Comparison of ENCODE assay signal across 18 cellular contexts in the genomic region with DNA sequence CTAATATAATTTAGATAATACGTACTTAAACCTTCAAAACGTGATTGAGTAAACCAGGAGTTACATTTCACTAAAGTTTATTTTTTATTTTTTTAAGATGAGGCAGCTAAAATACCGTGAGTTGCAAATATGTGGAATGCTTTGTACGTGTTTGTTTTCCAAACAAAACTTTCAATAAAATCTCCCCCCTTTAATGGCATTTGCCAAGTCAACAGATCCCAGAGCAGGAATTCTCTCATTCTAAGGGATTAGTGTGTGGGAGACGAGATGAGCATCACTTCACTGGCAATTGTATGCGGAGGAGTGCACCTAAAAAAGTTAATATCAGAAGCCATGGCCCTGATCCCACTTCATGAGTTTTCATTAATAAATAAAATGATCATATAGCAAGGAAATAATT.
"Had no signal": no experiment of that assay in that cellular context is flagged by ENCODE, and none has a peak within 500 bp of the region (broad histone marks: within the 10 kb centered on the region; RNA-seq: fewer than 3 reads in every experiment).

No MANE protein-coding gene starts in this region.

- ATAC-seq: body of pancreas; effector memory CD8-positive, alpha-beta T cell; mucosa of descending colon; natural killer cell treated with Interleukin-12 subunit alpha and Interleukin-12 subunit beta and Interleukin-15 and Interleukin-18, amount 100 ng/mL, for 72 hours; psoas muscle; T-helper 17 cell had no signal

- H3K4me1 ChIP-seq: adrenal gland, body of pancreas, lower lobe of right lung, psoas muscle, stomach, uterus had no signal

- H3K9me3 ChIP-seq: adrenal gland, body of pancreas, lower lobe of right lung, mucosa of descending colon, psoas muscle, stomach, uterus had no signal

- H3K27ac ChIP-seq: adrenal gland, body of pancreas, lower lobe of right lung, psoas muscle, stomach, uterus had no signal

- H3K36me3 ChIP-seq: adrenal gland, lower lobe of right lung, stomach, uterus had no signal

- H3K4me3 ChIP-seq: adrenal gland, body of pancreas, lower lobe of right lung, mucosa of descending colon, psoas muscle, stomach, uterus had no signal

- DNase-seq: activated B cell treated with CpG ODN at 0.5 μM for 24 hours; activated CD4-positive, alpha-beta T cell treated with anti-CD3 and anti-CD28 coated beads, Interleukin-2, amount 10 ng/mL, durations not matched to agents 7 days and 5 days; activated naive CD4-positive, alpha-beta T cell treated with anti-CD3 and anti-CD28 coated beads, Interleukin-2, amount 50 U/mL, for 16 hours; activated T-cell treated with anti-CD3 and anti-CD28 coated beads for 4 hours; adrenal gland; body of pancreas; effector memory CD8-positive, alpha-beta T cell; erythroblast; hypothalamus; lower lobe of right lung; mucosa of descending colon; psoas muscle; stimulated activated CD4-positive, alpha-beta T cell treated with anti-CD3 and anti-CD28 coated beads, Interleukin-15, amount 100 ng/mL, for 24 hours; stimulated activated CD4-positive, alpha-beta T cell treated with anti-CD3 and anti-CD28 coated beads, Interleukin-4, amount 100 ng/mL, for 24 hours; stomach; T-helper 17 cell; uterus had no signal

- H3K27me3 ChIP-seq: adrenal gland, body of pancreas, stomach, uterus had no signal
